In the genomic region with DNA sequence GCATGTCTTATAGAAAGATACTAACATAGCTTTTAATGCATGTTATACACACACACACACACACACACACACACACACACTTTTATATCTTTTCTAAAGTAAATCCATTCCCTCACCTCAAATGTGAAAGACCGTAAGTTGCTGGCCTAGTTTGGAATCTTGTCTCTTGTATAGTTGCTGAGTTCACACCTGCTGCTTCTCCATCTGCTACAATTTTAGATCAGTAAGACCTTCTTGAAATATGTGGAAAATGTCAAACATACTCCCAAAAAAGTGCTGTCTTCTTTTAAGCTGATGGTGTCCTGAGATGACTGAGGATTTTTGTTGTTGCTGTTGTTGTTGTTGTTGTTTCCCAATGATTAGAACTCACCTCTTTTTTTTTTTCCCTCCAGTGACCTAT, we compare ENCODE assay signal across 23 cellular contexts.
"Had no signal": no experiment of that assay in that cellular context is flagged by ENCODE, and none has a peak within 500 bp of the region (broad histone marks: within the 10 kb centered on the region; RNA-seq: fewer than 3 reads in every experiment).

No MANE protein-coding gene starts in this region.

- ATAC-seq: mucosa of descending colon; naive thymus-derived CD4-positive, alpha-beta T cell; natural killer cell treated with Interleukin-12 subunit alpha and Interleukin-12 subunit beta and Interleukin-15 and Interleukin-18, amount 100 ng/mL, for 72 hours; pancreas; right cardiac atrium; sciatic nerve; stimulated activated naive B cell treated with anti-CD40 and anti-IgM and Interleukin-4, amounts not matched to agents 10 μg/mL and 1 μg/mL and 100 μg/mL, for 72 hours; stimulated activated naive CD8-positive, alpha-beta T cell treated with anti-CD3 and anti-CD28 coated beads, Interleukin-15, Interleukin-2, amounts not matched to agents 100 U/mL and 50 U/mL, for 24 hours; upper lobe of right lung had no signal

- DNase-seq: islet precursor cell; left ventricle myocardium inferior; midbrain; mucosa of descending colon; naive thymus-derived CD4-positive, alpha-beta T cell; nucleus accumbens; pancreas; posterior cingulate gyrus; retina; right cardiac atrium; stimulated activated CD4-positive, alpha-beta T cell treated with anti-CD3 and anti-CD28 coated beads, Interleukin-12 subunit alpha, Interleukin-12 subunit beta, amount 100 ng/mL, for 4 hours; stimulated activated CD4-positive, alpha-beta T cell treated with anti-CD3 and anti-CD28 coated beads, Interleukin-15, amount 100 ng/mL, for 24 hours; stimulated activated CD4-positive, alpha-beta T cell treated with anti-CD3 and anti-CD28 coated beads, Interleukin-2, amount 100 ng/mL, for 24 hours; stimulated activated CD4-positive, alpha-beta T cell treated with anti-CD3 and anti-CD28 coated beads, Interleukin-4, amount 100 ng/mL, for 1 hour; stimulated activated naive B cell treated with anti-CD40 and anti-IgM and Interleukin-4, amounts not matched to agents 10 μg/mL and 1 μg/mL and 100 μg/mL, for 72 hours; stimulated activated naive CD8-positive, alpha-beta T cell treated with anti-CD3 and anti-CD28 coated beads, Interleukin-15, Interleukin-2, amounts not matched to agents 100 U/mL and 50 U/mL, for 24 hours; stomach; tibial artery; trophoblast cell; upper lobe of right lung; uterus had no signal
